In the genomic region with DNA sequence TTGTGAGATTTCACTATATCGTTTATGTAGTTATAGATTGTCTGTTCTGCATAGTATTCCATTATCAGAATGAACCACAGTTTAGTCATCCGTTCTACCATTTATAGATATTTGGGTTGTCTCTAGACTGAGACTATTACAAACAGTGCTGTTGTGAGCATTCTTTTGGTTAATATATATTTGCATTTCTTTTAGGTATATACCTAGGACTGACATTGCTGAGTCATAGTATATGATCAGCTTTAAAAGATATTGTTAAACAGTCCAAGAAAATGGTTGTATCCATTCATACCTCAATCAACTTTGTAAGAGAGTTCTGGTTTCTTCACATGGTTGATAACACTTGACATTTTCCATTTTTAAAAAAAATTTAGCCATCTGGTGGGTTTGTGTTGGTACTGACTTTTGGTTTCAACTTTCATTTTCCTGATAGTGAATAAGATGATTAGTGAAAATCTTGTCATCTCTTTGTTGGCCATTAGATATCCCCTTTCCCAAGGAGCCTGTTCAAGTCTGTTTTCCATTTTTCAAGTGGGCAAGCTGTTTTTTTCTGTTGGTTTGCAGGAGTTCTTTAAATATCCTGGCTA, we compare ENCODE assay signal across 16 cellular contexts. TPM values are rescaled to one million over a fixed set of nuclear protein-coding genes. Genes with fewer than 3 reads are reported as not detected.
DNase-seq lines count a peak whose midpoint lies in the region; ATAC-seq, FAIRE-seq and TF ChIP-seq lines count a peak whose summit lies in the region.
"Had no signal": no experiment of that assay in that cellular context is flagged by ENCODE, and none has a peak within 500 bp of the region (broad histone marks: within the 10 kb centered on the region; RNA-seq: fewer than 3 reads in every experiment).

No MANE protein-coding gene starts in this region.

- CTCF ChIA-PET in mammary epithelial cell (lab: Charles Lee; ENCODE audit: low non-redundant PET) (no interaction called here), MCF 10A (lab: Yijun Ruan, JAX) (no interaction called here), PC-9 (lab: Charles Lee) (no interaction called here)

- in situ Hi-C loops in mammary epithelial cell (cut with MboI; ENCODE audit: low sequenced_read_pairs in 2 of 2), result no loop called here

- H3K4me1 Mint-ChIP-seq in MCF 10A (ENCODE audit: insufficient read depth, unreplicated experiment), result peaks cover 10% of the 10 kb centered on the region
- H3K4me1 Mint-ChIP-seq in stimulated activated effector memory CD8-positive, alpha-beta T cell treated with anti-CD3 and anti-CD28 coated beads, Interleukin-12 subunit alpha, Interleukin-12 subunit beta, amount 100 ng/mL, for 72 hours, result peaks cover 93% of the 10 kb centered on the region

- H3K36me3 ChIP-seq in mammary epithelial cell (ENCODE audit: insufficient read depth, low read length) (no peaks in the 10 kb centered on the region), PC-9 (ENCODE audit: low read depth) (no peaks in the 10 kb centered on the region), pancreas (no peaks in the 10 kb centered on the region)

- dilution Hi-C loops in mammary epithelial cell (cut with HindIII; ENCODE audit: low sequenced_read_pairs), result no loop called here

- TF ChIP-seq CTCF in mammary epithelial cell (conservative IDR thresholded peaks at IDR 0.05 in 1 of 2, IDR thresholded peaks at IDR 0.05 in 1 of 2; ENCODE audit: extremely low read depth in 1 of 2, insufficient read depth in 1 of 2, low read depth in 1 of 2, low read length in 2 of 2), result no peak
- TF ChIP-seq CTCF in MCF 10A (IDR thresholded peaks at IDR 0.05; ENCODE audit: unreplicated experiment), result no peak
- no peak for TF ChIP-seq CTCF in PC-9 (conservative IDR thresholded peaks at IDR 0.05)
- TF ChIP-seq CTCF in pancreas (IDR thresholded peaks at IDR 0.05), result no peak

- no peaks in the 10 kb centered on the region for H3K79me2 ChIP-seq in mammary epithelial cell (ENCODE audit: insufficient read depth, low read length)
- H3K79me2 ChIP-seq in PC-9 (ENCODE audit: low read depth), result no peaks in the 10 kb centered on the region

- H3K9me2 ChIP-seq in PC-9 (ENCODE audit: insufficient read depth), result no peaks in the 10 kb centered on the region; the same call in 1 of the 2 replicates

- POLR2A ChIA-PET in MCF 10A (lab: Yijun Ruan, JAX) (interaction anchor here (0.6 to 1.3 kb wide), 3 partner anchors 14 to 113 kb away, joined by 3 to 4 read pairs (median 3); no protein-coding TSS in a partner anchor), PC-9 (lab: Charles Lee; ENCODE audit: unreplicated experiment) (no interaction called here)

- H3K4me3 ChIP-seq in mammary epithelial cell (replicated peaks in 1 of 3; ENCODE audit: insufficient read depth in 1 of 3, low read depth in 2 of 3, low read length in 3 of 3), result no peak overlapping the region
- no peak overlapping the region for H3K4me3 ChIP-seq in PC-9
- H3K4me3 ChIP-seq in pancreas, result no peak overlapping the region
- H3K4me3 ChIP-seq: GM23248, lung had no signal

- no peak overlapping the region for H3K27ac ChIP-seq in mammary epithelial cell (ENCODE audit: insufficient read depth, low read depth, low read length)
- H3K27ac ChIP-seq in PC-9, result 0 out of 2 replicates have a peak overlapping the region, but pooled peaks have one; percentile 0
- H3K27ac ChIP-seq in pancreas, result no peak overlapping the region
- H3K27ac ChIP-seq: epithelial cell of prostate, GM23248, VCaP had no signal

- no peaks in the 10 kb centered on the region for H3K27me3 Mint-ChIP-seq in MCF 10A (ENCODE audit: insufficient read depth, unreplicated experiment)

- H2AFZ ChIP-seq in mammary epithelial cell (ENCODE audit: low read depth, low read length), result peak overlapping the region; percentile 30
- no peak overlapping the region for H2AFZ ChIP-seq in PC-9
- H2AFZ ChIP-seq: GM23248 had no signal

- DNase-seq in mammary epithelial cell, result no peak
- DNase-seq in MCF 10A (ENCODE audit: unreplicated experiment), result no peak
- DNase-seq in PC-9, result no peak
- DNase-seq in stimulated activated effector memory CD8-positive, alpha-beta T cell treated with anti-CD3 and anti-CD28 coated beads, Interleukin-12 subunit alpha, Interleukin-12 subunit beta, amount 100 ng/mL, for 72 hours (ENCODE audit: low spot score in 2 of 2), result no peak
- no peak for DNase-seq in NCI-H526 (lab: John Stamatoyannopoulos, UW)
- no peak for DNase-seq in pancreas
- no peak for DNase-seq in NCI-H1694 (lab: John Stamatoyannopoulos, UW)
- DNase-seq: activated effector memory CD4-positive, alpha-beta T cell treated with anti-CD3 and anti-CD28 coated beads, Interleukin-2, amount 50 U/mL, for 16 hours; GM23248; hypothalamus; NCI-H446; stimulated activated CD8-positive, alpha-beta memory T cell treated with anti-CD3 and anti-CD28 coated beads, Interleukin-4, amount 100 ng/mL, for 48 hours had no signal

- H3K9me3 Mint-ChIP-seq in MCF 10A (ENCODE audit: unreplicated experiment), result no peaks in the 10 kb centered on the region
- no peaks in the 10 kb centered on the region for H3K9me3 Mint-ChIP-seq in stimulated activated effector memory CD8-positive, alpha-beta T cell treated with anti-CD3 and anti-CD28 coated beads, Interleukin-12 subunit alpha, Interleukin-12 subunit beta, amount 100 ng/mL, for 72 hours

- H4K20me1 ChIP-seq in mammary epithelial cell (ENCODE audit: insufficient read depth, low read length) (no peaks in the 10 kb centered on the region), PC-9 (ENCODE audit: insufficient read depth) (no peaks in the 10 kb centered on the region)

- no peaks in the 10 kb centered on the region for H3K27me3 ChIP-seq in mammary epithelial cell (ENCODE audit: insufficient read depth, low read length)
- no peaks in the 10 kb centered on the region for H3K27me3 ChIP-seq in PC-9 (ENCODE audit: insufficient read depth, low read depth)
- no peaks in the 10 kb centered on the region for H3K27me3 ChIP-seq in pancreas

- H3K9me3 ChIP-seq in mammary epithelial cell (replicated peaks; ENCODE audit: insufficient read depth, low read length), result no peaks in the 10 kb centered on the region
- H3K9me3 ChIP-seq in PC-9 (ENCODE audit: insufficient read depth, low read depth), result 0 out of 2 replicates have a peak, but pooled peaks cover 4% of the 10 kb centered on the region
- no peaks in the 10 kb centered on the region for H3K9me3 ChIP-seq in pancreas

- no peak overlapping the region for H3K9ac ChIP-seq in mammary epithelial cell (ENCODE audit: insufficient read depth, low read length)
- H3K9ac ChIP-seq: GM23248 had no signal

- intact Hi-C loops in mammary epithelial cell (cut with micrococcal nuclease), result no loop called here
- intact Hi-C loops in MCF 10A (cut with micrococcal nuclease), result no loop called here
- intact Hi-C loops in PC-9 (cut with micrococcal nuclease; ENCODE audit: unreplicated experiment), result no loop called here
- intact Hi-C loops in pancreas (cut with DNase I), result no loop called here

- H3K36me3 Mint-ChIP-seq in MCF 10A (ENCODE audit: insufficient read depth, unreplicated experiment), result peaks cover 6% of the 10 kb centered on the region
- H3K36me3 Mint-ChIP-seq in stimulated activated effector memory CD8-positive, alpha-beta T cell treated with anti-CD3 and anti-CD28 coated beads, Interleukin-12 subunit alpha, Interleukin-12 subunit beta, amount 100 ng/mL, for 72 hours, result peaks cover 4% of the 10 kb centered on the region

- no peak overlapping the region for H3K4me2 ChIP-seq in mammary epithelial cell (ENCODE audit: insufficient read depth, low read depth, low read length)
- H3K4me2 ChIP-seq in PC-9, result no peak overlapping the region

- no TSS peak for BruUV-seq in mammary epithelial cell (replicated peaks; lab: Mats Ljungman, UMichigan)
- BruUV-seq in MCF 10A (replicated peaks; lab: Mats Ljungman, UMichigan), result no TSS peak
- no TSS peak for BruUV-seq in PC-9 (replicated peaks; lab: Mats Ljungman, UMichigan)

- H3K27ac Mint-ChIP-seq in MCF 10A (ENCODE audit: low read depth, unreplicated experiment), result no peak overlapping the region
- peak overlapping the region; percentile 30 for H3K27ac Mint-ChIP-seq in stimulated activated effector memory CD8-positive, alpha-beta T cell treated with anti-CD3 and anti-CD28 coated beads, Interleukin-12 subunit alpha, Interleukin-12 subunit beta, amount 100 ng/mL, for 72 hours

- peaks cover 10% of the 10 kb centered on the region for H3F3A ChIP-seq in PC-9 (ENCODE audit: insufficient read depth, low read depth)

- ATAC-seq in HG02938 (IDR thresholded peaks at IDR 0.05; ENCODE audit: unreplicated experiment) (peak; percentile 49), pancreas (no peak)
- ATAC-seq in stimulated activated effector memory CD8-positive, alpha-beta T cell treated with anti-CD3 and anti-CD28 coated beads, Interleukin-12 subunit alpha, Interleukin-12 subunit beta, amount 100 ng/mL, for 72 hours, result peak; percentile 1

- no peak overlapping the region for H3K4me3 Mint-ChIP-seq in MCF 10A (ENCODE audit: unreplicated experiment)
- H3K4me3 Mint-ChIP-seq in stimulated activated effector memory CD8-positive, alpha-beta T cell treated with anti-CD3 and anti-CD28 coated beads, Interleukin-12 subunit alpha, Interleukin-12 subunit beta, amount 100 ng/mL, for 72 hours, result peak overlapping the region; percentile 41

- no peak for FAIRE-seq in pancreas (lab: Jason Lieb, UNC)

- WGBS in mammary epithelial cell (ENCODE audit: low coverage, missing lambda C conversion rate), result 100% methylated on average over 2 of the region's 2 CpGs
- 56 to 58% methylated on average over 2 of the region's 2 CpGs for WGBS in pancreas, 2 donors

- H3K4me1 ChIP-seq in mammary epithelial cell (ENCODE audit: insufficient read depth, low read length) (peaks cover 14% of the 10 kb centered on the region), PC-9 (replicated peaks; ENCODE audit: insufficient read depth) (peaks cover 17% of the 10 kb centered on the region), pancreas (no peaks in the 10 kb centered on the region)

RNA-seq across cellular contexts. Expression of gene ADAM19, which starts 22.9 kb away (rescaled TPM):
- total RNA-seq in mammary epithelial cell (1 to 10 TPM; 1.0 to 4.5 TPM), MCF 10A (2022) (0.47 and 0.96 TPM in 2 replicates), PC-9 (2021) (7.6 and 9.3 TPM in 2 replicates), pancreas (1 to 10 TPM in 2 of 6 donors, under 1 TPM in 4; 0.47 to 3.0 (median 0.83) TPM)
- polyA plus RNA-seq in mammary epithelial cell (32.3 TPM), pancreas (under 1 TPM; 0.38 to 0.65 TPM)
- polyA minus RNA-seq in mammary epithelial cell, result 96.8 TPM

RNA-seq across cellular contexts. Expression of gene SOX30, which starts 53.8 kb away (rescaled TPM):
- total RNA-seq in mammary epithelial cell (not detected), MCF 10A (2022) (0.15 TPM in 1 of 2 replicates, not detected in the other), PC-9 (2021) (0.11 TPM in 1 of 2 replicates, not detected in the other), pancreas (not detected)
- polyA plus RNA-seq in mammary epithelial cell (0.02 TPM), pancreas (under 1 TPM in 1 of 2 donors, not detected in 1; 0.05 TPM)
- polyA minus RNA-seq in mammary epithelial cell, result not detected
- total RNA-seq: GM23248 had no signal

Comparison
In these comparisons a context has a peak if more than half of its experiments do, and no peak if none do; other contexts are left out.
1. ATAC-seq: peak in HG02938 (single experiment) and stimulated activated effector memory CD8-positive, alpha-beta T cell treated with anti-CD3 and anti-CD28 coated beads, Interleukin-12 subunit alpha, Interleukin-12 subunit beta, amount 100 ng/mL, for 72 hours (single experiment); none in pancreas (0 of 4).